Comparison of ENCODE assay signal across 16 cellular contexts in genomic region chr4:141860974-141861373, GRCh38.
DNase-seq lines count a peak whose midpoint lies in the region; ATAC-seq and TF ChIP-seq lines count a peak whose summit lies in the region.
"Had no signal": no experiment of that assay in that cellular context is flagged by ENCODE, and none has a peak within 500 bp of the region (broad histone marks: within the 10 kb centered on the region; RNA-seq: fewer than 3 reads in every experiment).

No MANE protein-coding gene starts in this region.

- TF ChIP-seq CTCF in Calu3 (IDR thresholded peaks at IDR 0.05; ENCODE audit: unreplicated experiment) (no peak), RWPE1 (conservative IDR thresholded peaks at IDR 0.05; ENCODE audit: low read depth) (no peak), hepatocyte (IDR thresholded peaks at IDR 0.05; ENCODE audit: poor library complexity) (peak; percentile 11), uterus (IDR thresholded peaks at IDR 0.05) (no peak)

- H3K27ac ChIP-seq in RWPE1 (no peak overlapping the region), hepatocyte (no peak overlapping the region), Karpas-422 (ENCODE audit: low read length) (no peak overlapping the region), uterus (no peak overlapping the region)
- H3K27ac ChIP-seq: body of pancreas, dorsolateral prefrontal cortex, esophagus muscularis mucosa had no signal

- POLR2A ChIA-PET in RWPE1 (lab: Yijun Ruan, JAX; ENCODE audit: low non-redundant PET) = no interaction called here

- intact Hi-C loops in Calu3 (cut with micrococcal nuclease; ENCODE audit: unreplicated experiment) = loop anchor here (5.0 to 10.0 kb wide), 2 partner anchors 234 to 986 kb away; partner anchors contain the start of gene INPP4B
- intact Hi-C loops in uterus (cut with DNase I; ENCODE audit: low total_unique reads) = no loop called here

- no peaks in the 10 kb centered on the region for H4K20me1 ChIP-seq in hepatocyte (ENCODE audit: insufficient read depth, poor library complexity, severe bottlenecking)
- H4K20me1 ChIP-seq in Karpas-422 (ENCODE audit: insufficient read depth, low read depth, low read length) = no peaks in the 10 kb centered on the region

- no peak overlapping the region for H3K27ac Mint-ChIP-seq in Calu3 (ENCODE audit: unreplicated experiment)
- H3K27ac Mint-ChIP-seq: activated naive CD8-positive, alpha-beta T cell had no signal

- H3K4me3 ChIP-seq in hepatocyte = no peak overlapping the region
- H3K4me3 ChIP-seq in Karpas-422 (ENCODE audit: low read length) = no peak overlapping the region
- no peak overlapping the region for H3K4me3 ChIP-seq in uterus
- H3K4me3 ChIP-seq: body of pancreas, dorsolateral prefrontal cortex, esophagus muscularis mucosa had no signal

- no peaks in the 10 kb centered on the region for H3K9me2 ChIP-seq in hepatocyte (replicated peaks; ENCODE audit: insufficient read depth)
- no peaks in the 10 kb centered on the region for H3K9me2 ChIP-seq in Karpas-422 (replicated peaks; ENCODE audit: insufficient read depth, low read length)

- no peaks in the 10 kb centered on the region for H3K36me3 ChIP-seq in hepatocyte (replicated peaks; ENCODE audit: insufficient read depth, low read depth)
- no peaks in the 10 kb centered on the region for H3K36me3 ChIP-seq in Karpas-422 (ENCODE audit: insufficient read depth, low read length)
- no peaks in the 10 kb centered on the region for H3K36me3 ChIP-seq in uterus
- H3K36me3 ChIP-seq: esophagus muscularis mucosa had no signal

- no peak for TF ChIP-seq POLR2A in uterus (IDR thresholded peaks at IDR 0.05)

- H3K27me3 ChIP-seq in hepatocyte = no peaks in the 10 kb centered on the region
- H3K27me3 ChIP-seq in Karpas-422 (ENCODE audit: low read length) = no peaks in the 10 kb centered on the region
- no peaks in the 10 kb centered on the region for H3K27me3 ChIP-seq in uterus
- H3K27me3 ChIP-seq: body of pancreas, dorsolateral prefrontal cortex, esophagus muscularis mucosa had no signal

- no peaks in the 10 kb centered on the region for H3K9me3 ChIP-seq in hepatocyte (ENCODE audit: low read depth)
- peaks cover 16% of the 10 kb centered on the region; the same call in 1 of the 2 replicates for H3K9me3 ChIP-seq in Karpas-422 (ENCODE audit: low read length)
- no peaks in the 10 kb centered on the region for H3K9me3 ChIP-seq in uterus
- H3K9me3 ChIP-seq: body of pancreas had no signal

- H3K4me2 ChIP-seq in hepatocyte (no peak overlapping the region), Karpas-422 (ENCODE audit: low read depth, low read length, poor library complexity, severe bottlenecking) (no peak overlapping the region)

- ATAC-seq in GM19328 (IDR thresholded peaks at IDR 0.05; ENCODE audit: unreplicated experiment) = no peak
- ATAC-seq: activated T-cell treated with anti-CD3 and anti-CD28 coated beads, Interleukin-2, amount 50 U/mL, for 4 hours; body of pancreas; SK-N-SH treated with all-trans-retinoic acid at 6 μM for 48 hours had no signal

- DNase-seq in Calu3 (peak; percentile 27), HPDE6-E6E7 (ENCODE audit: extremely low spot score) (peak; percentile 34), RWPE1 (ENCODE audit: low spot score) (peak; percentile 7), hepatocyte (ENCODE audit: low spot score) (no peak), Karpas-422 (no peak), uterus (no peak), NCI-H345 (lab: John Stamatoyannopoulos, UW) (no peak)
- DNase-seq: activated T-cell treated with anti-CD3 and anti-CD28 coated beads, Interleukin-2, amount 50 U/mL, for 4 hours; body of pancreas; dorsolateral prefrontal cortex; head of caudate nucleus; NCI-H1048 had no signal

- CTCF ChIA-PET in Calu3 (lab: Charles Lee) (interaction anchor here (0.6 kb wide), 2 partner anchors 989 to 1332 kb away, joined by 3 read pairs; no protein-coding TSS in a partner anchor), RWPE1 (lab: Yijun Ruan, JAX) (interaction anchor here (0.6 to 0.7 kb wide), 2 partner anchors 39 to 662 kb away, joined by 4 read pairs; no protein-coding TSS in a partner anchor)

- no TSS peak for BruUV-seq in Calu3 (replicated peaks; lab: Mats Ljungman, UMichigan)

- H3K36me3 Mint-ChIP-seq in Calu3 (ENCODE audit: insufficient read depth, unreplicated experiment) = no peaks in the 10 kb centered on the region
- H3K36me3 Mint-ChIP-seq: activated naive CD8-positive, alpha-beta T cell had no signal

- H2AFZ ChIP-seq in hepatocyte (no peak overlapping the region), Karpas-422 (ENCODE audit: low read length) (no peak overlapping the region)

- no peak overlapping the region for H3K4me3 Mint-ChIP-seq in Calu3 (ENCODE audit: low read depth, unreplicated experiment)
- H3K4me3 Mint-ChIP-seq: activated naive CD8-positive, alpha-beta T cell; activated T-cell treated with anti-CD3 and anti-CD28 coated beads, Interleukin-2, amount 50 U/mL, for 4 hours had no signal

- no peaks in the 10 kb centered on the region for H3K9me3 Mint-ChIP-seq in Calu3 (ENCODE audit: low read depth, unreplicated experiment)

- peaks cover 34% of the 10 kb centered on the region for H3K4me1 Mint-ChIP-seq in Calu3 (ENCODE audit: low read depth, unreplicated experiment)

- 96% methylated on average over 1 of the region's 1 CpG for WGBS in hepatocyte (ENCODE audit: low lambda C conversion rate, missing lambda C conversion rate)

- H3K79me2 ChIP-seq in hepatocyte = no peaks in the 10 kb centered on the region
- no peaks in the 10 kb centered on the region for H3K79me2 ChIP-seq in Karpas-422 (ENCODE audit: low read length)

- H3K9ac ChIP-seq in Karpas-422 (ENCODE audit: low read length) = no peak overlapping the region

- no peaks in the 10 kb centered on the region for H3K4me1 ChIP-seq in hepatocyte (ENCODE audit: insufficient read depth)
- no peaks in the 10 kb centered on the region for H3K4me1 ChIP-seq in Karpas-422 (ENCODE audit: low read length)
- no peaks in the 10 kb centered on the region for H3K4me1 ChIP-seq in uterus
- H3K4me1 ChIP-seq: body of pancreas, esophagus muscularis mucosa had no signal

- no peaks in the 10 kb centered on the region for H3K27me3 Mint-ChIP-seq in Calu3 (ENCODE audit: unreplicated experiment)
- H3K27me3 Mint-ChIP-seq: activated naive CD8-positive, alpha-beta T cell had no signal

Comparison
In these comparisons a context has a peak if more than half of its experiments do, and no peak if none do; other contexts are left out.
1. DNase-seq: peak in Calu3 (single experiment), HPDE6-E6E7 (single experiment) and RWPE1 (single experiment); none in hepatocyte (single experiment), Karpas-422 (single experiment), uterus (0 of 2) and NCI-H345 (single experiment).